In genomic region chr19:35267818-35268545, GRCh38 we compare ENCODE assay signal across 8 cellular contexts. TPM values are rescaled to one million over a fixed set of nuclear protein-coding genes. Genes with fewer than 3 reads are reported as not detected.
DNase-seq lines count a peak whose midpoint lies in the region; ATAC-seq and TF ChIP-seq lines count a peak whose summit lies in the region.

No MANE protein-coding gene starts in this region.

- H3K36me3 Mint-ChIP-seq in Caco-2 (ENCODE audit: insufficient read depth, unreplicated experiment): peaks cover 89% of the 10 kb centered on the region
- peaks cover 7 to 23% of the 10 kb centered on the region in 2 donors for H3K36me3 Mint-ChIP-seq in activated naive CD4-positive, alpha-beta T cell treated with anti-CD3 and anti-CD28 coated beads, Interleukin-2, amount 50 U/mL, for 72 hours
- peaks cover 15% of the 10 kb centered on the region for H3K36me3 Mint-ChIP-seq in osteocyte (ENCODE audit: unreplicated experiment)

- H3K4me3 Mint-ChIP-seq in Caco-2 (ENCODE audit: unreplicated experiment) (peak overlapping the region; percentile 79), osteocyte (ENCODE audit: unreplicated experiment) (peak overlapping the region; percentile 94)

- peaks cover 22% of the 10 kb centered on the region for H3K79me2 ChIP-seq in SK-N-SH (ENCODE audit: insufficient read depth)

- H3K36me3 ChIP-seq in Caco-2 (ENCODE audit: control insufficient read depth, insufficient read depth, low read length) (peaks cover 12% of the 10 kb centered on the region), SK-N-SH (replicated peaks in 1 of 2; ENCODE audit: control insufficient read depth in 1 of 2, insufficient read depth in 2 of 2, low read length in 1 of 2) (peaks cover 19 to 25% of the 10 kb centered on the region in 2 experiments), tibial nerve (peaks cover 0 to 31% (median 6%) of the 10 kb centered on the region in 3 donors)

- peak overlapping the region; percentile 96 for H3K4me2 ChIP-seq in SK-N-SH

- H2AFZ ChIP-seq in SK-N-SH (ENCODE audit: low read depth): peak overlapping the region; percentile 78

- no peaks in the 10 kb centered on the region for H3K9me3 ChIP-seq in Caco-2
- H3K9me3 ChIP-seq in SK-N-SH: no peaks in the 10 kb centered on the region
- no peaks in the 10 kb centered on the region for H3K9me3 ChIP-seq in tibial nerve

- peaks cover 4% of the 10 kb centered on the region for H3F3A ChIP-seq in SK-N-SH (replicated peaks; ENCODE audit: insufficient read depth)

- in situ Hi-C loops in KBM-7 (cut with MboI; ENCODE audit: low pct_unique_long_range_greater_than_20kb, low sequenced_read_pairs): no loop called here

- DNase-seq in Caco-2 (peak; percentile 62 to 88), KBM-7 (peak; percentile 55), SK-N-SH (peak; percentile 99), glomerular visceral epithelial cell (ENCODE audit: extremely low spot score) (peak; percentile 83), osteocyte (ENCODE audit: extremely low spot score, unreplicated experiment) (peak; percentile 95), tibial nerve (ENCODE audit: low spot score in 2 of 2) (peak; percentile 48 to 54)
- DNase-seq in activated naive CD4-positive, alpha-beta T cell treated with anti-CD3 and anti-CD28 coated beads, Interleukin-2, amount 50 U/mL, for 72 hours (ENCODE audit: low spot score in 2 of 2): peak; percentile 78 to 81

- no peak for TF ChIP-seq EP300 in SK-N-SH (IDR thresholded peaks at IDR 0.05; ENCODE audit: borderline replicate concordance in 1 of 2, low read depth in 1 of 2, low read length in 1 of 2)
- TF ChIP-seq EP300 in tibial nerve (IDR thresholded peaks at IDR 0.05): peak in 1 of 2 donors; percentile 80

- H3K9me2 ChIP-seq in SK-N-SH: no peaks in the 10 kb centered on the region

- no peaks in the 10 kb centered on the region for H3K27me3 Mint-ChIP-seq in Caco-2 (ENCODE audit: insufficient read depth, unreplicated experiment)
- no peaks in the 10 kb centered on the region for H3K27me3 Mint-ChIP-seq in osteocyte (ENCODE audit: unreplicated experiment)

- H3K4me1 ChIP-seq in Caco-2: peaks cover 10% of the 10 kb centered on the region
- H3K4me1 ChIP-seq in SK-N-SH (ENCODE audit: control insufficient read depth in 1 of 2, insufficient read depth in 2 of 2, low read depth in 1 of 2, low read length in 1 of 2): peaks cover 4 to 15% of the 10 kb centered on the region in 2 experiments; a peak in 1 of 4 replicates
- H3K4me1 ChIP-seq in tibial nerve: peaks cover 0 to 64% (median 14%) of the 10 kb centered on the region in 4 donors

- no peaks in the 10 kb centered on the region for H4K20me1 ChIP-seq in SK-N-SH (ENCODE audit: insufficient read depth)

- H3K27ac ChIP-seq in SK-N-SH (ENCODE audit: low read depth in 2 of 2, low read length in 1 of 2) (peak overlapping the region; percentile 79 to 95), tibial nerve (peak overlapping the region; percentile 76 to 99 (median 96))

- intact Hi-C loops in Caco-2 (cut with micrococcal nuclease; ENCODE audit: unreplicated experiment): no loop called here

- H3K27ac Mint-ChIP-seq in Caco-2 (ENCODE audit: unreplicated experiment): peak overlapping the region; percentile 92
- H3K27ac Mint-ChIP-seq in activated naive CD4-positive, alpha-beta T cell treated with anti-CD3 and anti-CD28 coated beads, Interleukin-2, amount 50 U/mL, for 72 hours: peak overlapping the region; percentile 95 to 97
- peak overlapping the region; percentile 96 for H3K27ac Mint-ChIP-seq in osteocyte (ENCODE audit: unreplicated experiment)

- no peak for TF ChIP-seq RAD21 in SK-N-SH (IDR thresholded peaks at IDR 0.05; ENCODE audit: low read length)

- WGBS in SK-N-SH (ENCODE audit: low lambda C conversion rate): under 1% methylated on average over 39 of the region's 105 CpGs
- WGBS in tibial nerve, 2 donors: 0 to 1% methylated on average over 49 to 59 of the region's 105 CpGs

- CTCF ChIA-PET in Caco-2 (lab: Charles Lee): interaction anchor here (0.6 kb wide), 3 partner anchors 48 to 114 kb away, joined by 3 read pairs; no protein-coding TSS in a partner anchor
- CTCF ChIA-PET in SK-N-SH (lab: Yijun Ruan, JAX): interaction anchor here (0.7 kb wide), 1 partner anchor 20 kb away, joined by 3 read pairs; no protein-coding TSS in a partner anchor

- peak overlapping the region; percentile 61 for H3K4me3 ChIP-seq in Caco-2 (ENCODE audit: low read depth, low read length)
- peak overlapping the region; percentile 87 to 95 for H3K4me3 ChIP-seq in SK-N-SH (ENCODE audit: low read depth in 2 of 2, low read length in 1 of 2)
- peak overlapping the region; percentile 73 to 97 (median 80) for H3K4me3 ChIP-seq in tibial nerve

- no peaks in the 10 kb centered on the region for H3K9me3 Mint-ChIP-seq in Caco-2 (ENCODE audit: unreplicated experiment)
- H3K9me3 Mint-ChIP-seq in activated naive CD4-positive, alpha-beta T cell treated with anti-CD3 and anti-CD28 coated beads, Interleukin-2, amount 50 U/mL, for 72 hours: no peaks in the 10 kb centered on the region
- no peaks in the 10 kb centered on the region for H3K9me3 Mint-ChIP-seq in osteocyte (ENCODE audit: unreplicated experiment)

- H3K9ac ChIP-seq in SK-N-SH: peak overlapping the region; percentile 92

- peak; percentile 48 for ATAC-seq in GM21423 (IDR thresholded peaks at IDR 0.05; ENCODE audit: unreplicated experiment)
- ATAC-seq in activated naive CD4-positive, alpha-beta T cell treated with anti-CD3 and anti-CD28 coated beads, Interleukin-2, amount 50 U/mL, for 72 hours: peak; percentile 55 to 68

- peak; percentile 82 to 91 for TF ChIP-seq POLR2A in tibial nerve (IDR thresholded peaks at IDR 0.05)

- H3K27me3 ChIP-seq in Caco-2 (replicated peaks; ENCODE audit: control insufficient read depth, insufficient read depth, low read length) (no peaks in the 10 kb centered on the region), SK-N-SH (ENCODE audit: insufficient read depth) (no peaks in the 10 kb centered on the region), tibial nerve (no peaks in the 10 kb centered on the region)

- H3K4me1 Mint-ChIP-seq in Caco-2 (ENCODE audit: low read depth, unreplicated experiment) (no peaks in the 10 kb centered on the region), osteocyte (ENCODE audit: unreplicated experiment) (peaks cover 10% of the 10 kb centered on the region)

- POLR2A ChIA-PET in Caco-2 (lab: Charles Lee) (interaction anchor here (0.6 kb wide), 6 partner anchors 15 to 434 kb away, joined by 3 to 4 read pairs (median 4); partner anchors contain the start of gene FXYD5), SK-N-SH (lab: Yijun Ruan, JAX) (no interaction called here)

- TF ChIP-seq CTCF in Caco-2 (IDR thresholded peaks at IDR 0.05; ENCODE audit: insufficient read depth in 1 of 2, low read depth in 1 of 2, low read length in 1 of 2, severe bottlenecking in 1 of 2, unreplicated experiment in 1 of 2): no peak
- TF ChIP-seq CTCF in SK-N-SH (IDR thresholded peaks at IDR 0.05): no peak
- no peak for TF ChIP-seq CTCF in osteocyte (IDR thresholded peaks at IDR 0.05)
- no peak for TF ChIP-seq CTCF in tibial nerve (IDR thresholded peaks at IDR 0.05)

- BruUV-seq in Caco-2 (replicated peaks; lab: Mats Ljungman, UMichigan): no TSS peak

TF ChIP-seq in SK-N-SH, 30 proteins besides CTCF, POLR2A, EP300 and RAD21 (continues in another document):
- TF ChIP-seq ELF1 (IDR thresholded peaks at IDR 0.05) (no peak), SIN3A (IDR thresholded peaks at IDR 0.05; ENCODE audit: borderline replicate concordance, low read depth, low read length) (no peak), MXI1 (IDR thresholded peaks at IDR 0.05; ENCODE audit: low read depth, low read length) (peak; percentile 14; the same call in 1 of the 2 replicates), FOSL2 (IDR thresholded peaks at IDR 0.05; ENCODE audit: borderline replicate concordance, low read depth) (no peak), NFIC (IDR thresholded peaks at IDR 0.05; ENCODE audit: borderline replicate concordance) (no peak), POLR2AphosphoS5 (IDR thresholded peaks at IDR 0.05; ENCODE audit: low read depth, low read length) (peak; percentile 86)

RNA-seq across cellular contexts. Expression of gene USF2, which starts 0.8 kb away (rescaled TPM):
- total RNA-seq in Caco-2 (2022) (105 and 108 TPM in 2 replicates), osteocyte (112 and 115 TPM in 2 replicates), tibial nerve (100 to 1,000 TPM in 3 of 4 donors, 10 to 100 TPM in 1; 98.5 to 172 (median 128) TPM)
- polyA plus RNA-seq in SK-N-SH (2012; rRNA removed): 83.6 and 102 TPM in 2 replicates
- 51.6 and 78.6 TPM in 2 replicates for polyA plus RNA-seq in SK-N-SH (2012; cell fraction: cytosol; rRNA removed)
- polyA plus RNA-seq in SK-N-SH (2012; cell fraction: nucleus; rRNA removed): 147 and 156 TPM in 2 replicates
- 100 to 1,000 TPM; 146 to 150 TPM for total RNA-seq in activated naive CD4-positive, alpha-beta T cell treated with anti-CD3 and anti-CD28 coated beads, Interleukin-2, amount 50 U/mL, for 72 hours

RNA-seq across cellular contexts. Expression of gene HAMP, which starts 14.3 kb away (rescaled TPM):
- total RNA-seq in Caco-2 (2022) (not detected in 2 replicates), osteocyte (0.68 TPM in 1 of 2 replicates, not detected in the other), tibial nerve (1 to 10 TPM in 1 of 4 donors, not detected in 3; 2.9 TPM)
- polyA plus RNA-seq in SK-N-SH (2012; rRNA removed): 0.13 TPM in 1 of 2 replicates, not detected in the other
- polyA plus RNA-seq in SK-N-SH (2012; cell fraction: cytosol; rRNA removed): not detected in 2 replicates
- polyA plus RNA-seq in SK-N-SH (2012; cell fraction: nucleus; rRNA removed): 0.04 and 0.14 TPM in 2 replicates
- 1 to 10 TPM in 1 of 2 donors, under 1 TPM in 1; 0.61 to 1.7 TPM for total RNA-seq in activated naive CD4-positive, alpha-beta T cell treated with anti-CD3 and anti-CD28 coated beads, Interleukin-2, amount 50 U/mL, for 72 hours

RNA-seq across cellular contexts. Expression of gene LSR, which starts 19.2 kb away (rescaled TPM):
- total RNA-seq in Caco-2 (2022) (172 and 197 TPM in 2 replicates), osteocyte (0.29 and 0.83 TPM in 2 replicates), tibial nerve (10 to 100 TPM in 2 of 4 donors, 1 to 10 TPM in 2; 3.1 to 34.9 (median 19.1) TPM)
- polyA plus RNA-seq in SK-N-SH (2012; rRNA removed): 0.50 and 0.62 TPM in 2 replicates
- 0.43 and 0.55 TPM in 2 replicates for polyA plus RNA-seq in SK-N-SH (2012; cell fraction: cytosol; rRNA removed)
- polyA plus RNA-seq in SK-N-SH (2012; cell fraction: nucleus; rRNA removed): 0.20 and 0.52 TPM in 2 replicates
- total RNA-seq in activated naive CD4-positive, alpha-beta T cell treated with anti-CD3 and anti-CD28 coated beads, Interleukin-2, amount 50 U/mL, for 72 hours: 10 to 100 TPM; 10.3 to 41.0 TPM

RNA-seq across cellular contexts. Expression of gene MAG, which starts 24.0 kb away (rescaled TPM):
- total RNA-seq in Caco-2 (2022) (0.41 TPM in 1 of 2 replicates, not detected in the other), osteocyte (not detected in 2 replicates), tibial nerve (10 to 100 TPM; 31.8 to 49.6 (median 38.4) TPM)
- polyA plus RNA-seq in SK-N-SH (2012; rRNA removed): not detected in 2 replicates
- not detected in 2 replicates for polyA plus RNA-seq in SK-N-SH (2012; cell fraction: cytosol; rRNA removed)
- not detected in 2 replicates for polyA plus RNA-seq in SK-N-SH (2012; cell fraction: nucleus; rRNA removed)
- total RNA-seq in activated naive CD4-positive, alpha-beta T cell treated with anti-CD3 and anti-CD28 coated beads, Interleukin-2, amount 50 U/mL, for 72 hours: 1 to 10 TPM in 1 of 2 donors, under 1 TPM in 1; 0.61 to 1.7 TPM

RNA-seq across cellular contexts. Expression of gene FAM187B, which starts 39.4 kb away (rescaled TPM):
- not detected in 2 replicates for total RNA-seq in Caco-2 (2022)
- polyA plus RNA-seq in SK-N-SH (2012; rRNA removed): not detected in 2 replicates
- polyA plus RNA-seq in SK-N-SH (2012; cell fraction: cytosol; rRNA removed): not detected in 2 replicates
- not detected in 2 replicates for polyA plus RNA-seq in SK-N-SH (2012; cell fraction: nucleus; rRNA removed)
- not detected for total RNA-seq in activated naive CD4-positive, alpha-beta T cell treated with anti-CD3 and anti-CD28 coated beads, Interleukin-2, amount 50 U/mL, for 72 hours
- not detected in 2 replicates for total RNA-seq in osteocyte
- total RNA-seq in tibial nerve: not detected

Comparison
In these comparisons a context has a peak if more than half of its experiments do, and no peak if none do; other contexts are left out.
1. Peak in every context shown above with its lines: DNase-seq, ATAC-seq, H3K4me3 ChIP-seq and H3K27ac ChIP-seq.